ENCODE assay signal across 12 cellular contexts in genomic region chr2:98701230-98701629, GRCh38. TPM values are rescaled to one million over a fixed set of nuclear protein-coding genes. Genes with fewer than 3 reads are reported as not detected.
DNase-seq lines count a peak whose midpoint lies in the region; ATAC-seq, FAIRE-seq and TF ChIP-seq lines count a peak whose summit lies in the region.
"Had no signal": no experiment of that assay in that cellular context is flagged by ENCODE, and none has a peak within 500 bp of the region (broad histone marks: within the 10 kb centered on the region; RNA-seq: fewer than 3 reads in every experiment).

No MANE protein-coding gene starts in this region.

- WGBS in pancreas, 2 donors = 9 to 13% methylated on average over 1 of the region's 1 CpG

- FAIRE-seq in pancreas (lab: Jason Lieb, UNC) = no peak

- no peaks in the 10 kb centered on the region for H3K36me3 ChIP-seq in pancreas

- H3K9me3 ChIP-seq in pancreas = no peaks in the 10 kb centered on the region

- H3K9me3 Mint-ChIP-seq in T-cell = no peaks in the 10 kb centered on the region

- no peak overlapping the region for H3K4me3 Mint-ChIP-seq in T-cell

- intact Hi-C loops in pancreas (cut with DNase I) = no loop called here

- POLR2A ChIA-PET in T-cell (lab: Charles Lee) = interaction anchor here in 1 of 2 donors (0.6 kb wide), 1 partner anchor 11 kb away, joined by 3 read pairs; no protein-coding TSS in a partner anchor

- H3K27ac ChIP-seq in 22Rv1 (peak overlapping the region; percentile 37; the same call in 1 of the 2 replicates), pancreas (peak overlapping the region; percentile 43 to 74 (median 68))

- H3K36me3 Mint-ChIP-seq in T-cell = peaks cover 30% of the 10 kb centered on the region

- peaks cover 44 to 69% (median 66%) of the 10 kb centered on the region in 3 donors for H3K4me1 ChIP-seq in pancreas

- CTCF ChIA-PET in T-cell (lab: Charles Lee) = interaction anchor here (0.9 to 1.0 kb wide), 2 partner anchors 52 kb away, joined by 3 read pairs; no protein-coding TSS in a partner anchor

- H3K27ac Mint-ChIP-seq in T-cell = peak overlapping the region; percentile 53 to 62

- ATAC-seq in T-cell (replicated peaks in 1 of 4) (no peak), pancreas (peak; percentile 25 to 28 (median 26)), HG03520 (IDR thresholded peaks at IDR 0.05; ENCODE audit: unreplicated experiment) (no peak)

- no peaks in the 10 kb centered on the region for H3K27me3 Mint-ChIP-seq in T-cell

- H3K27me3 ChIP-seq in pancreas = no peaks in the 10 kb centered on the region

- peaks cover 84 to 89% (median 84%) of the 10 kb centered on the region in 3 donors for H3K4me1 Mint-ChIP-seq in T-cell

- DNase-seq in T-cell (no peak), foreskin fibroblast (peak; percentile 16 to 36), pancreas (no peak), T1000 (lab: John Stamatoyannopoulos, UW) (no peak), amygdala (lab: John Stamatoyannopoulos, UW) (no peak), retina (no peak)
- DNase-seq: activated CD4-positive, alpha-beta T cell treated with anti-CD3 and anti-CD28 coated beads for 48 hours; NCI-H1105 treated with DMSO at 0.1 percent for 48 hours; NCI-H748 treated with DMSO at 0.1 percent for 48 hours; stimulated activated CD4-positive, alpha-beta T cell treated with anti-CD3 and anti-CD28 coated beads, Interleukin-4, amount 100 ng/mL, for 1 hour had no signal

- no peak overlapping the region for H3K4me3 ChIP-seq in foreskin fibroblast (ENCODE audit: low read depth in 1 of 2, low read length in 2 of 2)
- no peak overlapping the region for H3K4me3 ChIP-seq in pancreas

- TF ChIP-seq CTCF in 22Rv1 (IDR thresholded peaks at IDR 0.05) (no peak), foreskin fibroblast (IDR thresholded peaks at IDR 0.05; ENCODE audit: low read depth, low read length) (no peak), pancreas (IDR thresholded peaks at IDR 0.05) (no peak)

RNA-seq across cellular contexts. Expression of gene MGAT4A, which starts 29.7 kb away (rescaled TPM):
- total RNA-seq in T-cell = 100 to 1,000 TPM; 185 to 220 (median 199) TPM
- 10 to 100 TPM; 56.0 to 72.1 (median 59.4) TPM for total RNA-seq in pancreas
- polyA plus RNA-seq in pancreas = 10 to 100 TPM; 14.1 to 21.0 TPM

Comparison
In these comparisons a context has a peak if more than half of its experiments do, and no peak if none do; other contexts are left out.
1. ATAC-seq: peak in pancreas (4 of 4); none in T-cell (0 of 4) and HG03520 (single experiment).
2. DNase-seq: peak in foreskin fibroblast (2 of 2); none in T-cell (0 of 34), pancreas (0 of 6), T1000 (single experiment), amygdala (0 of 56) and retina (single experiment).